ENCODE assay signal across 8 cellular contexts in the genomic region with DNA sequence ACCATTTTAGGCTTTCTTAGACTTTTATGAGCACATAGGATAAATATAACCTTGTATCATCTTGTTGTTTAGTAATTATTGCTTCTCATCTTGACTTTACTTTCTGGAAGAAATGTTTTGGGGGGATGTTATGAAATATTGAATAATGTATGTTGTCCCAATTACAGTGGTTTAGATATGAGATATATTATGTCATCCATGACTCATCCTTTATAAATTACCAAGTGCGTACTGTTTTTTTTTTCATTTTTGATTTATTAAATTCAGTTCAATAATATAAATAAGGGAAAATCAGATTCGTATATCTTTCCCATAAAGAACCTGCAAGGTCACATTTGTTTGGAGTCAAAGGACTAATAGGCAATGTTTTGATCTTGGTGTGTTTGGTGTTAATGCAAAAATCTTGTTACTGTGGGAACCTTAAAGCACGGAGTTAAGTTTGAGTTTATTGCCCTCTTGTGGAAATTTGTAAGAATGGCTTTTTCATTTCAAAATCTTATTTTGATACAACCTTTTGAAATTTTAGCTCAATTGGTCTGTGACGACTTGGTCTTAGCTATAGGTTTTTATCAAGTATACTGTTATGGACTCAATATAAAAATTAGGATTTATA.
DNase-seq lines count a peak whose midpoint lies in the region; ATAC-seq, FAIRE-seq and TF ChIP-seq lines count a peak whose summit lies in the region.

No MANE protein-coding gene starts in this region.

- H3K4me1 Mint-ChIP-seq in activated T-cell treated with anti-CD3 and anti-CD28 coated beads, Interleukin-2, amount 50 U/mL, for 4 hours (ENCODE audit: low read depth), result no peaks in the 10 kb centered on the region

- no peak overlapping the region for H3K4me3 Mint-ChIP-seq in activated T-cell treated with anti-CD3 and anti-CD28 coated beads, Interleukin-2, amount 50 U/mL, for 4 hours

- H3K36me3 ChIP-seq in fibroblast of lung (ENCODE audit: control insufficient read depth, insufficient read depth, low read length), result no peaks in the 10 kb centered on the region
- H3K36me3 ChIP-seq in pancreas, result no peaks in the 10 kb centered on the region

- H3K27ac ChIP-seq in fibroblast of lung (ENCODE audit: insufficient read depth, low read length), result no peak overlapping the region
- H3K27ac ChIP-seq in pancreas, result no peak overlapping the region

- in situ Hi-C loops in KBM-7 (cut with MboI; ENCODE audit: low pct_unique_long_range_greater_than_20kb, low sequenced_read_pairs), result loop anchor here (25.0 kb wide), 1 partner anchor 299 kb away; no protein-coding TSS in a partner anchor

- no peak overlapping the region for H2AFZ ChIP-seq in fibroblast of lung (ENCODE audit: low read length)

- no peaks in the 10 kb centered on the region for H3K9me3 ChIP-seq in fibroblast of lung (ENCODE audit: control insufficient read depth, insufficient read depth, low read depth, low read length)
- no peaks in the 10 kb centered on the region for H3K9me3 ChIP-seq in pancreas

- H3K27me3 Mint-ChIP-seq in activated T-cell treated with anti-CD3 and anti-CD28 coated beads, Interleukin-2, amount 50 U/mL, for 4 hours (ENCODE audit: low read depth), result no peaks in the 10 kb centered on the region

- 22 to 24% methylated on average over 4 of the region's 4 CpGs for WGBS in pancreas, 2 donors

- no peaks in the 10 kb centered on the region for H3K36me3 Mint-ChIP-seq in activated T-cell treated with anti-CD3 and anti-CD28 coated beads, Interleukin-2, amount 50 U/mL, for 4 hours (ENCODE audit: insufficient read depth)

- H3K27me3 ChIP-seq in fibroblast of lung (ENCODE audit: control insufficient read depth, insufficient read depth, low read length) (no peaks in the 10 kb centered on the region), pancreas (no peaks in the 10 kb centered on the region)

- H3K4me1 ChIP-seq in fibroblast of lung (ENCODE audit: control insufficient read depth, extremely low read depth, insufficient read depth, low read length), result no peaks in the 10 kb centered on the region
- H3K4me1 ChIP-seq in pancreas, result no peaks in the 10 kb centered on the region

- H3K79me2 ChIP-seq in fibroblast of lung (ENCODE audit: control insufficient read depth, insufficient read depth, low read length), result no peaks in the 10 kb centered on the region

- no peak overlapping the region for H3K9ac ChIP-seq in fibroblast of lung (ENCODE audit: insufficient read depth, low read length)

- no peaks in the 10 kb centered on the region for H4K20me1 ChIP-seq in fibroblast of lung (ENCODE audit: control insufficient read depth, extremely low read depth, insufficient read depth, low read length)

- H3K9me3 Mint-ChIP-seq in activated T-cell treated with anti-CD3 and anti-CD28 coated beads, Interleukin-2, amount 50 U/mL, for 4 hours, result no peaks in the 10 kb centered on the region

- intact Hi-C loops in pancreas (cut with DNase I), result loop anchor here in 1 of 3 donors (10.0 kb wide), 1 partner anchor 316 kb away; no protein-coding TSS in a partner anchor
- intact Hi-C loops in posterior cingulate gyrus (cut with DNase I), result loop anchor here (5.0 kb wide), 2 partner anchors 179 to 314 kb away; a partner anchor contains a TSS

- H3K4me2 ChIP-seq in fibroblast of lung (ENCODE audit: extremely low read depth, insufficient read depth, low read length), result no peak overlapping the region

- FAIRE-seq in pancreas (lab: Jason Lieb, UNC), result peak; percentile 86

- DNase-seq in Ammon's horn (ENCODE audit: low spot score) (peak; percentile 59), KBM-7 (peak; percentile 63), RKO (ENCODE audit: low spot score) (peak; percentile 83), fibroblast of lung (ENCODE audit: low read depth in 2 of 2) (peak; percentile 46 to 73), pancreas (no peak), posterior cingulate gyrus (no peak)
- DNase-seq in activated T-cell treated with anti-CD3 and anti-CD28 coated beads, Interleukin-2, amount 50 U/mL, for 4 hours, result no peak

- ATAC-seq in GM19035 (IDR thresholded peaks at IDR 0.05; ENCODE audit: unreplicated experiment) (peak; percentile 57), pancreas (peak in 3 of 4 donors; percentile 61 to 79 (median 76))
- ATAC-seq in activated T-cell treated with anti-CD3 and anti-CD28 coated beads, Interleukin-2, amount 50 U/mL, for 4 hours, result no peak

- H3K4me3 ChIP-seq in fibroblast of lung (replicated peaks in 1 of 4; ENCODE audit: control extremely low read depth in 1 of 4, insufficient read depth in 1 of 4, low read depth in 3 of 4, low read length in 4 of 4) (no peak overlapping the region), pancreas (no peak overlapping the region)

- TF ChIP-seq CTCF in fibroblast of lung (conservative IDR thresholded peaks at IDR 0.05 in 1 of 2, IDR thresholded peaks at IDR 0.05 in 1 of 2; ENCODE audit: low read depth in 1 of 2, low read length in 2 of 2) (peak; percentile 43 to 56), pancreas (IDR thresholded peaks at IDR 0.05) (peak in 3 of 4 donors; percentile 30 to 38 (median 38))

Comparison
In these comparisons a context has a peak if more than half of its experiments do, and no peak if none do; other contexts are left out.
1. DNase-seq: peak in Ammon's horn (single experiment), KBM-7 (single experiment), RKO (single experiment) and fibroblast of lung (2 of 2); none in pancreas (0 of 6), posterior cingulate gyrus (0 of 10) and activated T-cell treated with anti-CD3 and anti-CD28 coated beads, Interleukin-2, amount 50 U/mL, for 4 hours (single experiment).
2. ATAC-seq: peak in GM19035 (single experiment) and pancreas (3 of 4); none in activated T-cell treated with anti-CD3 and anti-CD28 coated beads, Interleukin-2, amount 50 U/mL, for 4 hours (0 of 2).